In the genomic region with DNA sequence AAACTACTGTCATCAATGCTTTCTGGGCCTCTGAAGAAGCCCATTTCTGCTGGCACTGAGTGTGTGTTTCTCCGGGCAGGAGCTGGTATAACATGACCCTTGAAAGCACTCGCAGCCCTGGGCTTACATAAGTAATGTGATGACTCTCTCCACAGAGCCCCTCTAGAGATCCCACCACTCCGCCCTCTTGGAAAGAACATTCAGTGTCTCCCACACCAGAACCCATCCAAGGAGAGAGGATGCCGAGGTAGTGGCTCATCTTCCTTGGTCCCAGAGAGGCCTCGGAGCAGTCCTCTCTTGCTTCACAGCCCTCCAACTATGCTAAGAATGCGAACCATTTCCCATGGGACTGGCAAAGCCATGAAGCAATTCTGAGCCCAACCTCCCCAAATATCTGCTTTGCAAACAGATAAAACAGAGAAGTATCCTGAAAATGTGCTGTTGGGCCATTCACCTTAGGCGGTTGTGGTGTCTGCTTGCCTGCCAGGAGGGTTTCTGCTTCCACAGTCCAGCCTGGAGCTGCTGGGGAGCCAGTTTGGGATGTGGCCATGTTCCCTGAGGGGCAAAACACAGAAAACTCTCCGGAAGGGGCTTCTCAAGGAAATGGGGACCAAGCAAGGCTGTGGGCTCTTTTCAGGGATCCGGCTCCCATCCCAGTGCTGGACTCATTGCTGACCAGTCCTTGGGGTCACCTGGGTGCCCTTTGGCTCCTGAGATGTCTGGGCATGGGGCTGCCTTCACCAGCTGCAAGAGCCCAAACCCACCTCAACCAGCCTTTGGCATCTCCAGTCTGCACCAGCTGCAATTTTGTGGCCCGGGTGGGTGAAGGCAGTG, we compare ENCODE assay signal across 9 cellular contexts. TPM values are rescaled to one million over a fixed set of nuclear protein-coding genes. Genes with fewer than 3 reads are reported as not detected.
DNase-seq lines count a peak whose midpoint lies in the region; ATAC-seq, FAIRE-seq and TF ChIP-seq lines count a peak whose summit lies in the region.
"Had no signal": no experiment of that assay in that cellular context is flagged by ENCODE, and none has a peak within 500 bp of the region (broad histone marks: within the 10 kb centered on the region; RNA-seq: fewer than 3 reads in every experiment).

No MANE protein-coding gene starts in this region.

- ATAC-seq in pancreas: peak; percentile 51 to 70 (median 61)

- H3K27ac ChIP-seq in SK-N-SH (ENCODE audit: low read depth in 2 of 2, low read length in 1 of 2) (peak overlapping the region; percentile 85 to 99), pancreas (peak overlapping the region; percentile 16 to 76 (median 22))

- no peak for TF ChIP-seq RAD21 in SK-N-SH (IDR thresholded peaks at IDR 0.05; ENCODE audit: low read length)

- POLR2A ChIA-PET in SK-N-SH (lab: Yijun Ruan, JAX): no interaction called here

- no peak overlapping the region for H2AFZ ChIP-seq in SK-N-SH (ENCODE audit: low read depth)

- H3K9me3 ChIP-seq in SK-N-SH (no peaks in the 10 kb centered on the region), pancreas (no peaks in the 10 kb centered on the region)

- no peaks in the 10 kb centered on the region for H3K27me3 Mint-ChIP-seq in Calu3 (ENCODE audit: unreplicated experiment)

- H4K20me1 ChIP-seq in SK-N-SH (ENCODE audit: insufficient read depth): no peaks in the 10 kb centered on the region

- H3K4me3 Mint-ChIP-seq in Calu3 (ENCODE audit: low read depth, unreplicated experiment): no peak overlapping the region

- H3K4me1 Mint-ChIP-seq in Calu3 (ENCODE audit: low read depth, unreplicated experiment): peaks cover 80% of the 10 kb centered on the region

- peak overlapping the region; percentile 87 for H3K9ac ChIP-seq in SK-N-SH

- no peaks in the 10 kb centered on the region for H3K79me2 ChIP-seq in SK-N-SH (ENCODE audit: insufficient read depth)

- H3K4me3 ChIP-seq in SK-N-SH (ENCODE audit: low read depth in 2 of 2, low read length in 1 of 2) (no peak overlapping the region), foreskin fibroblast (ENCODE audit: low read depth in 1 of 2, low read length in 2 of 2) (no peak overlapping the region), pancreas (no peak overlapping the region)

- CTCF ChIA-PET in Calu3 (lab: Charles Lee): interaction anchor here (1.1 kb wide), 2 partner anchors 18 to 55 kb away, joined by 3 read pairs; no protein-coding TSS in a partner anchor
- CTCF ChIA-PET in SK-N-SH (lab: Yijun Ruan, JAX): interaction anchor here (1.5 kb wide), 1 partner anchor 19 kb away, joined by 4 read pairs; no protein-coding TSS in a partner anchor

- peaks cover 5 to 71% of the 10 kb centered on the region in 2 experiments for H3K4me1 ChIP-seq in SK-N-SH (ENCODE audit: control insufficient read depth in 1 of 2, insufficient read depth in 2 of 2, low read depth in 1 of 2, low read length in 1 of 2)
- H3K4me1 ChIP-seq in pancreas: peaks cover 0 to 3% (median 0%) of the 10 kb centered on the region in 3 donors

- TF ChIP-seq EP300 in SK-N-SH (IDR thresholded peaks at IDR 0.05; ENCODE audit: borderline replicate concordance in 1 of 2, low read depth in 1 of 2, low read length in 1 of 2): peak in 1 of 2 experiments; percentile 96; a peak in 2 of 4 replicates

- H3K36me3 ChIP-seq in SK-N-SH (replicated peaks in 1 of 2; ENCODE audit: control insufficient read depth in 1 of 2, insufficient read depth in 2 of 2, low read length in 1 of 2): no peaks in the 10 kb centered on the region
- H3K36me3 ChIP-seq in pancreas: no peaks in the 10 kb centered on the region

- H3K9me3 Mint-ChIP-seq in Calu3 (ENCODE audit: low read depth, unreplicated experiment): no peaks in the 10 kb centered on the region

- peak overlapping the region; percentile 76 for H3K4me2 ChIP-seq in SK-N-SH

- FAIRE-seq in pancreas (lab: Jason Lieb, UNC): no peak

- TF ChIP-seq CTCF in Calu3 (IDR thresholded peaks at IDR 0.05; ENCODE audit: unreplicated experiment) (no peak), SK-N-SH (IDR thresholded peaks at IDR 0.05) (no peak), foreskin fibroblast (IDR thresholded peaks at IDR 0.05; ENCODE audit: low read depth, low read length) (no peak), pancreas (IDR thresholded peaks at IDR 0.05) (no peak)

- intact Hi-C loops in Calu3 (cut with micrococcal nuclease; ENCODE audit: unreplicated experiment) (no loop called here), pancreas (cut with DNase I) (no loop called here)

- no TSS peak for BruUV-seq in Calu3 (replicated peaks; lab: Mats Ljungman, UMichigan)

- peaks cover 64% of the 10 kb centered on the region for H3F3A ChIP-seq in SK-N-SH (replicated peaks; ENCODE audit: insufficient read depth)

- no peaks in the 10 kb centered on the region for H3K27me3 ChIP-seq in SK-N-SH (ENCODE audit: insufficient read depth)
- H3K27me3 ChIP-seq in pancreas: no peaks in the 10 kb centered on the region

- 27% methylated on average over 9 of the region's 10 CpGs for WGBS in SK-N-SH (ENCODE audit: low lambda C conversion rate)
- WGBS in pancreas, 2 donors: 68 to 69% methylated on average over 10 of the region's 10 CpGs

- no peaks in the 10 kb centered on the region for H3K9me2 ChIP-seq in SK-N-SH

- DNase-seq in Calu3 (peak; percentile 68), SK-N-SH (no peak), foreskin fibroblast (peak; percentile 98), pancreas (no peak), T-helper 9 cell (no peak), NCI-H2107 treated with DMSO at 0.1 percent for 48 hours (lab: John Stamatoyannopoulos, UW; ENCODE audit: unreplicated experiment) (no peak), iPS-NIHi11 (ENCODE audit: low spot score) (no peak)
- DNase-seq in activated CD4-positive, CD25-positive, alpha-beta regulatory T cell (lab: John Stamatoyannopoulos, UW): no peak
- DNase-seq: activated gamma-delta T cell treated with Interleukin-2 at 50 U/mL for 16 hours had no signal

- peak overlapping the region; percentile 20 for H3K27ac Mint-ChIP-seq in Calu3 (ENCODE audit: unreplicated experiment)

- H3K36me3 Mint-ChIP-seq in Calu3 (ENCODE audit: insufficient read depth, unreplicated experiment): no peaks in the 10 kb centered on the region

TF ChIP-seq in SK-N-SH, 30 proteins besides CTCF, POLR2A, EP300 and RAD21 (continues in another document):
- TF ChIP-seq EZH2phosphoT487 (IDR thresholded peaks at IDR 0.05; ENCODE audit: borderline replicate concordance, low read depth) (no peak), YY1 (IDR thresholded peaks at IDR 0.05; ENCODE audit: low read depth) (peak; percentile 71; the same call in 1 of the 2 replicates), SIN3A (IDR thresholded peaks at IDR 0.05; ENCODE audit: borderline replicate concordance, low read depth, low read length) (peak; percentile 79; the same call in 1 of the 2 replicates), TAF1 (IDR thresholded peaks at IDR 0.05; ENCODE audit: borderline replicate concordance, low read depth, low read length) (peak; percentile 76; the same call in 1 of the 2 replicates)
- TF ChIP-seq, protein P1, sequence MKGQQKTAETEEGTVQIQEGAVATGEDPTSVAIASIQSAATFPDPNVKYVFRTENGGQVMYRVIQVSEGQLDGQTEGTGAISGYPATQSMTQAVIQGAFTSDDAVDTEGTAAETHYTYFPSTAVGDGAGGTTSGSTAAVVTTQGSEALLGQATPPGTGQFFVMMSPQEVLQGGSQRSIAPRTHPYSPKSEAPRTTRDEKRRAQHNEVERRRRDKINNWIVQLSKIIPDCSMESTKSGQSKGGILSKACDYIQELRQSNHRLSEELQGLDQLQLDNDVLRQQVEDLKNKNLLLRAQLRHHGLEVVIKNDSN (IDR thresholded peaks at IDR 0.05; ENCODE audit: borderline replicate concordance, low read depth): no peak
- TF ChIP-seq, protein P2, sequence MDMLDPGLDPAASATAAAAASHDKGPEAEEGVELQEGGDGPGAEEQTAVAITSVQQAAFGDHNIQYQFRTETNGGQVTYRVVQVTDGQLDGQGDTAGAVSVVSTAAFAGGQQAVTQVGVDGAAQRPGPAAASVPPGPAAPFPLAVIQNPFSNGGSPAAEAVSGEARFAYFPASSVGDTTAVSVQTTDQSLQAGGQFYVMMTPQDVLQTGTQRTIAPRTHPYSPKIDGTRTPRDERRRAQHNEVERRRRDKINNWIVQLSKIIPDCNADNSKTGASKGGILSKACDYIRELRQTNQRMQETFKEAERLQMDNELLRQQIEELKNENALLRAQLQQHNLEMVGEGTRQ (IDR thresholded peaks at IDR 0.05; ENCODE audit: borderline replicate concordance, low read depth, low read length): no peak
- TF ChIP-seq, protein P3, sequence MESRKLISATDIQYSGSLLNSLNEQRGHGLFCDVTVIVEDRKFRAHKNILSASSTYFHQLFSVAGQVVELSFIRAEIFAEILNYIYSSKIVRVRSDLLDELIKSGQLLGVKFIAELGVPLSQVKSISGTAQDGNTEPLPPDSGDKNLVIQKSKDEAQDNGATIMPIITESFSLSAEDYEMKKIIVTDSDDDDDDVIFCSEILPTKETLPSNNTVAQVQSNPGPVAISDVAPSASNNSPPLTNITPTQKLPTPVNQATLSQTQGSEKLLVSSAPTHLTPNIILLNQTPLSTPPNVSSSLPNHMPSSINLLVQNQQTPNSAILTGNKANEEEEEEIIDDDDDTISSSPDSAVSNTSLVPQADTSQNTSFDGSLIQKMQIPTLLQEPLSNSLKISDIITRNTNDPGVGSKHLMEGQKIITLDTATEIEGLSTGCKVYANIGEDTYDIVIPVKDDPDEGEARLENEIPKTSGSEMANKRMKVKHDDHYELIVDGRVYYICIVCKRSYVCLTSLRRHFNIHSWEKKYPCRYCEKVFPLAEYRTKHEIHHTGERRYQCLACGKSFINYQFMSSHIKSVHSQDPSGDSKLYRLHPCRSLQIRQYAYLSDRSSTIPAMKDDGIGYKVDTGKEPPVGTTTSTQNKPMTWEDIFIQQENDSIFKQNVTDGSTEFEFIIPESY (IDR thresholded peaks at IDR 0.05; ENCODE audit: borderline replicate concordance, low read depth): 0 out of 2 replicates have a peak, but pooled peaks have one; percentile 39
- TF ChIP-seq, protein P4, sequence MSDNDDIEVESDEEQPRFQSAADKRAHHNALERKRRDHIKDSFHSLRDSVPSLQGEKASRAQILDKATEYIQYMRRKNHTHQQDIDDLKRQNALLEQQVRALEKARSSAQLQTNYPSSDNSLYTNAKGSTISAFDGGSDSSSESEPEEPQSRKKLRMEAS (IDR thresholded peaks at IDR 0.05; ENCODE audit: low read depth): peak; percentile 64; the same call in 1 of the 2 replicates

RNA-seq across cellular contexts. Expression of a gene that starts 47.3 kb away (rescaled TPM):
- 140 and 153 TPM in 2 replicates for total RNA-seq in Calu3 (2022)
- 163 and 185 TPM in 2 replicates for polyA plus RNA-seq in SK-N-SH (2012; rRNA removed)
- 91.0 and 115 TPM in 2 replicates for polyA plus RNA-seq in SK-N-SH (2012; cell fraction: cytosol; rRNA removed)
- polyA plus RNA-seq in SK-N-SH (2012; cell fraction: nucleus; rRNA removed): 312 and 373 TPM in 2 replicates
- 10 to 100 TPM; 25.3 to 35.7 (median 32.4) TPM for total RNA-seq in pancreas
- polyA plus RNA-seq in pancreas: 10 to 100 TPM; 11.9 to 17.9 TPM

Comparison
In these comparisons a context has a peak if more than half of its experiments do, and no peak if none do; other contexts are left out.
1. DNase-seq: peak in Calu3 (single experiment) and foreskin fibroblast (2 of 2); none in SK-N-SH (single experiment), pancreas (0 of 6), T-helper 9 cell (single experiment), NCI-H2107 treated with DMSO at 0.1 percent for 48 hours (single experiment), activated CD4-positive, CD25-positive, alpha-beta regulatory T cell (0 of 4) and iPS-NIHi11 (single experiment).